20 cellular contexts compared by ENCODE assay signal in genomic region chr15:94162946-94163345, GRCh38.
"Had no signal": no experiment of that assay in that cellular context is flagged by ENCODE, and none has a peak within 500 bp of the region (broad histone marks: within the 10 kb centered on the region; RNA-seq: fewer than 3 reads in every experiment).

No MANE protein-coding gene starts in this region.

- H3K4me3 ChIP-seq: MG63 had no signal

- H3K27me3 ChIP-seq: MG63 had no signal

- H3K36me3 ChIP-seq: MG63 had no signal

- H3K27ac ChIP-seq: RWPE1 had no signal

- DNase-seq: KBM-7; MG63; NCI-H1048; NCI-H1105; NCI-H1436; NCI-H187; NCI-H2029; NCI-H2081 treated with DMSO at 0.1 percent for 48 hours; NCI-H345; NCI-H446 treated with DMSO at 0.1 percent for 48 hours; NCI-H510A treated with DMSO at 0.1 percent for 48 hours; NCI-H526; NCI-H748 treated with DMSO at 0.1 percent for 48 hours; NK-92 treated with Interleukin-12 subunit alpha and Interleukin-12 subunit beta, amount 100 ng/mL, for 24 hours; PC-3; SHP77; SK-N-SH; SW 1271; T-cell had no signal

- H3K9me3 ChIP-seq: MG63, SK-N-SH had no signal
